ENCODE assay signal across 1 cellular context in the genomic region with DNA sequence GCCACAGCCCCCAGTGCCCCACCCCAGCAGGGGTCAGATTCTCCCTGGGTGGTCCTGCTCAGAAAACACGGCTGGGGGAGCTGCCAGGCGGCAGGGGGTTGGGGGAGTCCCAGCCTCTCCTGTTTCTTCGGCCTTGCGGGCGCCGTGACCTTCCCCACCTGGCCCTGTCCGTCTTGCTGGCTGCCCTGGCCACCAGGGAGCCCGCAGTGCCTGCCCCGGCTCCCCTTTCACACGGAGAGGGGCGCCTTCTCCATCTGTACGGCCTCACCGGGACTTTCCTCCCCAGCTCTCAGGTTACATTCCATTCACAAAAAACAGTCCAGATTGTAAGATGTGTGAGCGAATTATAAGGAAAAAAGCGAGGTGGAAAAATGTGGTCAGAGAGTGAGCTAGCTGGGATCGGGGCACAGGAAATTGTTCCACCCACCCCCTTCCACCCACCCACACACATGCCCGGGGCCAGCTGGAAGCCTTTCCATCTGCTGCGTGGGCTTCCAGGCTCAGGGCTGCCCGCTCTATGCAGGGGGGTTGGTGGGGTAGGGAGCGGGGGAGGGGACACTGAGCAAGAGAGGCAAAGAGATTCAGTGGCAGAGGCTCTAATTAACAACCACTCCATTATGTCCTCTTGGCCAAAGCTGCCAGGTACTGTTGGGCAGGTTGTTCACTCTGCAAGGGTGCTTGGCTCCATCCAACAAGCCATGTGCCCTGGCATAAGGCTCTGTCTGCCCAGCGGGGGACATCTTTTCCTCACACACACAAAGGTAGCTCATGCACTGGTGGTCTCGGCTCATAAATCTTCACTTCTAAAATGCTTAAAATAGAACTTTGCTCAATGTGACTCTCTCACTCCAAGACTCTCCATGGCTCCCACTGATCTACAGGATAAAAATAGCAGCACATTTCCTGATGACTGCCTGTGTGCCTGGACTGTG.
TF ChIP-seq lines count a peak whose summit lies in the region.

No MANE protein-coding gene starts in this region.

TF ChIP-seq in K562, 482 proteins besides CTCF, POLR2A, EP300 and RAD21 (continued from another document):
- TF ChIP-seq, protein P1, sequence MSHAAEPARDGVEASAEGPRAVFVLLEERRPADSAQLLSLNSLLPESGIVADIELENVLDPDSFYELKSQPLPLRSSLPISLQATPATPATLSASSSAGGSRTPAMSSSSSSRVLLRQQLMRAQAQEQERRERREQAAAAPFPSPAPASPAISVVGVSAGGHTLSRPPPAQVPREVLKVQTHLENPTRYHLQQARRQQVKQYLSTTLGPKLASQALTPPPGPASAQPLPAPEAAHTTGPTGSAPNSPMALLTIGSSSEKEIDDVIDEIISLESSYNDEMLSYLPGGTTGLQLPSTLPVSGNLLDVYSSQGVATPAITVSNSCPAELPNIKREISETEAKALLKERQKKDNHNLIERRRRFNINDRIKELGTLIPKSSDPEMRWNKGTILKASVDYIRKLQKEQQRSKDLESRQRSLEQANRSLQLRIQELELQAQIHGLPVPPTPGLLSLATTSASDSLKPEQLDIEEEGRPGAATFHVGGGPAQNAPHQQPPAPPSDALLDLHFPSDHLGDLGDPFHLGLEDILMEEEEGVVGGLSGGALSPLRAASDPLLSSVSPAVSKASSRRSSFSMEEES (CRISPR knock-in tag; IDR thresholded peaks at IDR 0.05) = no peak
- TF ChIP-seq ZNF24 (IDR thresholded peaks at IDR 0.05) (0 out of 2 replicates have a peak, but pooled peaks have one; percentile 3), HIVEP1 (CRISPR knock-in tag; IDR thresholded peaks at IDR 0.05) (no peak), POLR2G (IDR thresholded peaks at IDR 0.05; ENCODE audit: low read depth, low read length) (no peak), CBFA2T3 (IDR thresholded peaks at IDR 0.05) (peak; percentile 14; the same call in 1 of the 2 replicates), ZNF224 (CRISPR knock-in tag; IDR thresholded peaks at IDR 0.05) (no peak), ZKSCAN3 (CRISPR knock-in tag; IDR thresholded peaks at IDR 0.05) (no peak), SP1 (CRISPR knock-in tag; IDR thresholded peaks at IDR 0.05) (no peak), KAT7 (CRISPR knock-in tag; IDR thresholded peaks at IDR 0.05; ENCODE audit: borderline replicate concordance) (no peak), TCF7L2 (IDR thresholded peaks at IDR 0.05; ENCODE audit: low read depth, low read length) (no peak), RB1 (IDR thresholded peaks at IDR 0.05; ENCODE audit: low read depth) (no peak), ZBTB7A (IDR thresholded peaks at IDR 0.05; ENCODE audit: borderline replicate concordance, control insufficient read depth, low read depth, low read length) (peak; percentile 46; the same call in 1 of the 2 replicates), SMARCB1 (IDR thresholded peaks at IDR 0.05; ENCODE audit: insufficient read length, low read depth) (no peak), ETV5 (CRISPR knock-in tag; IDR thresholded peaks at IDR 0.05; ENCODE audit: low read depth) (no peak), PHF21A (IDR thresholded peaks at IDR 0.05; ENCODE audit: borderline replicate concordance, low read depth) (no peak), TFAM (CRISPR knock-in tag; conservative IDR thresholded peaks at IDR 0.05) (no peak), BCOR (IDR thresholded peaks at IDR 0.05) (peak; percentile 78), SMARCE1 (IDR thresholded peaks at IDR 0.05) (no peak), SLC30A9 (CRISPR knock-in tag; IDR thresholded peaks at IDR 0.05) (no peak), PRMT5 (CRISPR knock-in tag; IDR thresholded peaks at IDR 0.05) (no peak)
- TF ChIP-seq, protein P2, sequence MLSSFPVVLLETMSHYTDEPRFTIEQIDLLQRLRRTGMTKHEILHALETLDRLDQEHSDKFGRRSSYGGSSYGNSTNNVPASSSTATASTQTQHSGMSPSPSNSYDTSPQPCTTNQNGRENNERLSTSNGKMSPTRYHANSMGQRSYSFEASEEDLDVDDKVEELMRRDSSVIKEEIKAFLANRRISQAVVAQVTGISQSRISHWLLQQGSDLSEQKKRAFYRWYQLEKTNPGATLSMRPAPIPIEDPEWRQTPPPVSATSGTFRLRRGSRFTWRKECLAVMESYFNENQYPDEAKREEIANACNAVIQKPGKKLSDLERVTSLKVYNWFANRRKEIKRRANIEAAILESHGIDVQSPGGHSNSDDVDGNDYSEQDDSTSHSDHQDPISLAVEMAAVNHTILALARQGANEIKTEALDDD (IDR thresholded peaks at IDR 0.05) = no peak
- TF ChIP-seq, protein P3, sequence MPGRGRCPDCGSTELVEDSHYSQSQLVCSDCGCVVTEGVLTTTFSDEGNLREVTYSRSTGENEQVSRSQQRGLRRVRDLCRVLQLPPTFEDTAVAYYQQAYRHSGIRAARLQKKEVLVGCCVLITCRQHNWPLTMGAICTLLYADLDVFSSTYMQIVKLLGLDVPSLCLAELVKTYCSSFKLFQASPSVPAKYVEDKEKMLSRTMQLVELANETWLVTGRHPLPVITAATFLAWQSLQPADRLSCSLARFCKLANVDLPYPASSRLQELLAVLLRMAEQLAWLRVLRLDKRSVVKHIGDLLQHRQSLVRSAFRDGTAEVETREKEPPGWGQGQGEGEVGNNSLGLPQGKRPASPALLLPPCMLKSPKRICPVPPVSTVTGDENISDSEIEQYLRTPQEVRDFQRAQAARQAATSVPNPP (IDR thresholded peaks at IDR 0.05; ENCODE audit: borderline replicate concordance, insufficient read depth, insufficient read length) = no peak
- TF ChIP-seq, protein P4, sequence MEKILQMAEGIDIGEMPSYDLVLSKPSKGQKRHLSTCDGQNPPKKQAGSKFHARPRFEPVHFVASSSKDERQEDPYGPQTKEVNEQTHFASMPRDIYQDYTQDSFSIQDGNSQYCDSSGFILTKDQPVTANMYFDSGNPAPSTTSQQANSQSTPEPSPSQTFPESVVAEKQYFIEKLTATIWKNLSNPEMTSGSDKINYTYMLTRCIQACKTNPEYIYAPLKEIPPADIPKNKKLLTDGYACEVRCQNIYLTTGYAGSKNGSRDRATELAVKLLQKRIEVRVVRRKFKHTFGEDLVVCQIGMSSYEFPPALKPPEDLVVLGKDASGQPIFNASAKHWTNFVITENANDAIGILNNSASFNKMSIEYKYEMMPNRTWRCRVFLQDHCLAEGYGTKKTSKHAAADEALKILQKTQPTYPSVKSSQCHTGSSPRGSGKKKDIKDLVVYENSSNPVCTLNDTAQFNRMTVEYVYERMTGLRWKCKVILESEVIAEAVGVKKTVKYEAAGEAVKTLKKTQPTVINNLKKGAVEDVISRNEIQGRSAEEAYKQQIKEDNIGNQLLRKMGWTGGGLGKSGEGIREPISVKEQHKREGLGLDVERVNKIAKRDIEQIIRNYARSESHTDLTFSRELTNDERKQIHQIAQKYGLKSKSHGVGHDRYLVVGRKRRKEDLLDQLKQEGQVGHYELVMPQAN (IDR thresholded peaks at IDR 0.05; ENCODE audit: borderline replicate concordance) = no peak
- TF ChIP-seq, protein P5, sequence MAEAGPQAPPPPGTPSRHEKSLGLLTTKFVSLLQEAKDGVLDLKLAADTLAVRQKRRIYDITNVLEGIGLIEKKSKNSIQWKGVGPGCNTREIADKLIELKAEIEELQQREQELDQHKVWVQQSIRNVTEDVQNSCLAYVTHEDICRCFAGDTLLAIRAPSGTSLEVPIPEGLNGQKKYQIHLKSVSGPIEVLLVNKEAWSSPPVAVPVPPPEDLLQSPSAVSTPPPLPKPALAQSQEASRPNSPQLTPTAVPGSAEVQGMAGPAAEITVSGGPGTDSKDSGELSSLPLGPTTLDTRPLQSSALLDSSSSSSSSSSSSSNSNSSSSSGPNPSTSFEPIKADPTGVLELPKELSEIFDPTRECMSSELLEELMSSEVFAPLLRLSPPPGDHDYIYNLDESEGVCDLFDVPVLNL (CRISPR knock-in tag; IDR thresholded peaks at IDR 0.05; ENCODE audit: low read depth) = no peak
- TF ChIP-seq, protein P6, sequence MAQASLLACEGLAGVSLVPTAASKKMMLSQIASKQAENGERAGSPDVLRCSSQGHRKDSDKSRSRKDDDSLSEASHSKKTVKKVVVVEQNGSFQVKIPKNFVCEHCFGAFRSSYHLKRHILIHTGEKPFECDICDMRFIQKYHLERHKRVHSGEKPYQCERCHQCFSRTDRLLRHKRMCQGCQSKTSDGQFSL (CRISPR knock-in tag; IDR thresholded peaks at IDR 0.05) = no peak
- TF ChIP-seq, protein P6 (tag; IDR thresholded peaks at IDR 0.05) = no peak
- TF ChIP-seq, protein P7, sequence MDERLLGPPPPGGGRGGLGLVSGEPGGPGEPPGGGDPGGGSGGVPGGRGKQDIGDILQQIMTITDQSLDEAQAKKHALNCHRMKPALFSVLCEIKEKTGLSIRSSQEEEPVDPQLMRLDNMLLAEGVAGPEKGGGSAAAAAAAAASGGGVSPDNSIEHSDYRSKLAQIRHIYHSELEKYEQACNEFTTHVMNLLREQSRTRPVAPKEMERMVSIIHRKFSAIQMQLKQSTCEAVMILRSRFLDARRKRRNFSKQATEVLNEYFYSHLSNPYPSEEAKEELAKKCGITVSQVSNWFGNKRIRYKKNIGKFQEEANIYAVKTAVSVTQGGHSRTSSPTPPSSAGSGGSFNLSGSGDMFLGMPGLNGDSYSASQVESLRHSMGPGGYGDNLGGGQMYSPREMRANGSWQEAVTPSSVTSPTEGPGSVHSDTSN (CRISPR knock-in tag; IDR thresholded peaks at IDR 0.05; ENCODE audit: low read depth) = no peak
- TF ChIP-seq, protein P7 (tag; conservative IDR thresholded peaks at IDR 0.05; ENCODE audit: low read depth) = no peak
- TF ChIP-seq, protein P8, sequence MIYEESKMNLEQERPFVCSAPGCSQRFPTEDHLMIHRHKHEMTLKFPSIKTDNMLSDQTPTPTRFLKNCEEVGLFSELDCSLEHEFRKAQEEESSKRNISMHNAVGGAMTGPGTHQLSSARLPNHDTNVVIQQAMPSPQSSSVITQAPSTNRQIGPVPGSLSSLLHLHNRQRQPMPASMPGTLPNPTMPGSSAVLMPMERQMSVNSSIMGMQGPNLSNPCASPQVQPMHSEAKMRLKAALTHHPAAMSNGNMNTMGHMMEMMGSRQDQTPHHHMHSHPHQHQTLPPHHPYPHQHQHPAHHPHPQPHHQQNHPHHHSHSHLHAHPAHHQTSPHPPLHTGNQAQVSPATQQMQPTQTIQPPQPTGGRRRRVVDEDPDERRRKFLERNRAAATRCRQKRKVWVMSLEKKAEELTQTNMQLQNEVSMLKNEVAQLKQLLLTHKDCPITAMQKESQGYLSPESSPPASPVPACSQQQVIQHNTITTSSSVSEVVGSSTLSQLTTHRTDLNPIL (CRISPR knock-in tag; IDR thresholded peaks at IDR 0.05) = no peak
